Comparison of ENCODE assay signal across 17 cellular contexts in genomic region chr12:103803847-103804246, GRCh38. TPM values are rescaled to one million over a fixed set of nuclear protein-coding genes. Genes with fewer than 3 reads are reported as not detected.
DNase-seq lines count a peak whose midpoint lies in the region; ATAC-seq and TF ChIP-seq lines count a peak whose summit lies in the region.
"Had no signal": no experiment of that assay in that cellular context is flagged by ENCODE, and none has a peak within 500 bp of the region (broad histone marks: within the 10 kb centered on the region; RNA-seq: fewer than 3 reads in every experiment).

No MANE protein-coding gene starts in this region.

- H3K9me3 ChIP-seq in RWPE2 (ENCODE audit: severe bottlenecking), result no peaks in the 10 kb centered on the region
- H3K9me3 ChIP-seq in endodermal cell (ENCODE audit: control insufficient read depth, low read length), result no peaks in the 10 kb centered on the region
- no peaks in the 10 kb centered on the region for H3K9me3 ChIP-seq in sigmoid colon

- ATAC-seq in RWPE2 (ENCODE audit: low read depth) (no peak), GM19463 (IDR thresholded peaks at IDR 0.05; ENCODE audit: unreplicated experiment) (no peak)
- ATAC-seq: CD8-positive, alpha-beta T cell had no signal

- peaks cover 16% of the 10 kb centered on the region for H3K36me3 ChIP-seq in RWPE2 (ENCODE audit: low read depth)
- H3K36me3 ChIP-seq in endodermal cell (ENCODE audit: control insufficient read depth, insufficient read depth, low read length), result peaks cover 64% of the 10 kb centered on the region
- H3K36me3 ChIP-seq in sigmoid colon, result peaks cover 7 to 88% (median 37%) of the 10 kb centered on the region in 4 donors

- no peak for TF ChIP-seq CTCF in Calu3 (IDR thresholded peaks at IDR 0.05; ENCODE audit: unreplicated experiment)
- no peak for TF ChIP-seq CTCF in RWPE2 (IDR thresholded peaks at IDR 0.05; ENCODE audit: poor library complexity, severe bottlenecking)
- no peak for TF ChIP-seq CTCF in endodermal cell (conservative IDR thresholded peaks at IDR 0.05)
- no peak for TF ChIP-seq CTCF in sigmoid colon (IDR thresholded peaks at IDR 0.05)

- CTCF ChIA-PET in Calu3 (lab: Charles Lee), result no interaction called here

- peaks cover 73% of the 10 kb centered on the region for H3K4me1 ChIP-seq in RWPE2 (ENCODE audit: insufficient read depth, poor library complexity, severe bottlenecking)
- no peaks in the 10 kb centered on the region for H3K4me1 ChIP-seq in endodermal cell (ENCODE audit: control insufficient read depth, insufficient read depth, low read length)
- peaks cover 0 to 100% (median 99%) of the 10 kb centered on the region in 4 donors for H3K4me1 ChIP-seq in sigmoid colon

- H3K9ac ChIP-seq in endodermal cell (ENCODE audit: extremely low read depth, low read length, poor library complexity, severe bottlenecking), result no peak overlapping the region
- H3K9ac ChIP-seq: BLaER1 treated with 17β-estradiol and CSF1 and Interleukin-3, amounts not matched to agents 10 nM and 100 nM had no signal

- H3K9me3 Mint-ChIP-seq in Calu3 (ENCODE audit: low read depth, unreplicated experiment), result peaks cover 3% of the 10 kb centered on the region
- H3K9me3 Mint-ChIP-seq in endodermal cell, result no peaks in the 10 kb centered on the region
- H3K9me3 Mint-ChIP-seq: CD8-positive, alpha-beta T cell had no signal

- H3K4me3 ChIP-seq in RWPE2 (ENCODE audit: severe bottlenecking), result no peak overlapping the region
- H3K4me3 ChIP-seq in endodermal cell (ENCODE audit: low read length), result no peak overlapping the region
- no peak overlapping the region for H3K4me3 ChIP-seq in sigmoid colon
- H3K4me3 ChIP-seq: BLaER1 treated with 17β-estradiol and CSF1 and Interleukin-3, amounts not matched to agents 10 nM and 100 nM; SK-N-MC had no signal

- 100% methylated on average over 1 of the region's 1 CpG; no CpG with 5 or more reads in 1 of the 2 experiments for WGBS in endodermal cell (ENCODE audit: insufficient coverage in 1 of 2, insufficient read length in 1 of 2), 2 experiments
- WGBS in sigmoid colon, 2 donors, result 98 to 100% methylated on average over 1 of the region's 1 CpG

- no peak for TF ChIP-seq EP300 in sigmoid colon (IDR thresholded peaks at IDR 0.05)

- TF ChIP-seq POLR2A in sigmoid colon (IDR thresholded peaks at IDR 0.05), result no peak

- H3K27me3 ChIP-seq in RWPE2 (ENCODE audit: insufficient read depth, poor library complexity, severe bottlenecking) (no peaks in the 10 kb centered on the region), endodermal cell (ENCODE audit: control insufficient read depth, insufficient read depth, low read length, poor library complexity, severe bottlenecking) (no peaks in the 10 kb centered on the region), sigmoid colon (no peaks in the 10 kb centered on the region)
- H3K27me3 ChIP-seq: BLaER1 treated with 17β-estradiol and CSF1 and Interleukin-3, amounts not matched to agents 10 nM and 100 nM had no signal

- DNase-seq in Calu3 (no peak), RWPE2 (ENCODE audit: low spot score) (no peak), endodermal cell (peak; percentile 10), sigmoid colon (peak; percentile 17), A172 (ENCODE audit: low spot score) (no peak)
- DNase-seq in activated T-cell treated with anti-CD3 and anti-CD28 coated beads, Interleukin-2, amount 50 U/mL, for 1 hour, result no peak
- DNase-seq: CD8-positive, alpha-beta T cell; H7; NCI-H1092 treated with DMSO at 0.1 percent for 48 hours; NCI-H146; NCI-H2081 treated with DMSO at 0.1 percent for 48 hours; NCI-H446 treated with DMSO at 0.1 percent for 48 hours; NK-92 treated with Interleukin-12 subunit alpha and Interleukin-12 subunit beta, amount 100 ng/mL, for 24 hours; SHP77 had no signal

- intact Hi-C loops in Calu3 (cut with micrococcal nuclease; ENCODE audit: unreplicated experiment), result loop anchor here (5.0 kb wide), 1 partner anchor 128 kb away; the partner anchor contains the start of gene HSP90B1
- intact Hi-C loops in sigmoid colon (cut with DNase I), result loop anchor here (5.0 kb wide), 2 partner anchors 33 to 63 kb away; no protein-coding TSS in a partner anchor

- H3K27ac Mint-ChIP-seq in Calu3 (ENCODE audit: unreplicated experiment) (peak overlapping the region; percentile 63), endodermal cell (no peak overlapping the region)
- H3K27ac Mint-ChIP-seq: CD8-positive, alpha-beta T cell had no signal

- H3K4me1 Mint-ChIP-seq in Calu3 (ENCODE audit: low read depth, unreplicated experiment), result peaks cover 85% of the 10 kb centered on the region
- H3K4me1 Mint-ChIP-seq in endodermal cell, result peaks cover 17% of the 10 kb centered on the region

- no TSS peak for BruUV-seq in Calu3 (replicated peaks; lab: Mats Ljungman, UMichigan)

- H3K27ac ChIP-seq in RWPE2 (ENCODE audit: poor library complexity, severe bottlenecking) (peak overlapping the region; percentile 88), endodermal cell (ENCODE audit: low read depth, low read length) (no peak overlapping the region), sigmoid colon (peak overlapping the region in 3 of 4 donors; percentile 65 to 99 (median 75))
- H3K27ac ChIP-seq: SK-N-MC had no signal

- H3K36me3 Mint-ChIP-seq in Calu3 (ENCODE audit: insufficient read depth, unreplicated experiment) (peaks cover 46% of the 10 kb centered on the region), endodermal cell (ENCODE audit: low read depth) (peaks cover 55% of the 10 kb centered on the region)

- H3K27me3 Mint-ChIP-seq in Calu3 (ENCODE audit: unreplicated experiment) (no peaks in the 10 kb centered on the region), endodermal cell (ENCODE audit: insufficient read depth) (no peaks in the 10 kb centered on the region)

- H3K4me3 Mint-ChIP-seq in Calu3 (ENCODE audit: low read depth, unreplicated experiment) (peak overlapping the region; percentile 15), endodermal cell (no peak overlapping the region)
- H3K4me3 Mint-ChIP-seq: CD8-positive, alpha-beta T cell had no signal

RNA-seq across cellular contexts. Expression of gene NT5DC3, which starts 37.2 kb away (rescaled TPM):
- total RNA-seq in Calu3 (2022) (18.1 and 24.0 TPM in 2 replicates), endodermal cell (10 to 100 TPM; 24.2 to 28.3 TPM), sigmoid colon (100 to 1,000 TPM; 179 to 346 (median 240) TPM)
- 3.9 TPM for polyA plus RNA-seq in endodermal cell (2013, experiment 1 of 2)
- polyA plus RNA-seq in endodermal cell (2013, experiment 2 of 2), result 3.7 TPM
- 1 to 10 TPM in 2 of 3 donors, under 1 TPM in 1; 0.23 to 6.8 (median 1.8) TPM for polyA plus RNA-seq in sigmoid colon
- total RNA-seq in A172 (2014; rRNA removed; shearing (Covaris generic)), result 12.6 and 12.7 TPM in 2 replicates

Comparison
In these comparisons a context has a peak if more than half of its experiments do, and no peak if none do; other contexts are left out.
1. DNase-seq: peak in endodermal cell (single experiment) and sigmoid colon (single experiment); none in Calu3 (single experiment), RWPE2 (single experiment), A172 (single experiment) and activated T-cell treated with anti-CD3 and anti-CD28 coated beads, Interleukin-2, amount 50 U/mL, for 1 hour (single experiment).